Comparison of ENCODE assay signal across 25 cellular contexts in genomic region chr5:144857454-144857853, GRCh38.
"Had no signal": no experiment of that assay in that cellular context is flagged by ENCODE, and none has a peak within 500 bp of the region (broad histone marks: within the 10 kb centered on the region; RNA-seq: fewer than 3 reads in every experiment).

No MANE protein-coding gene starts in this region.

- H3K27me3 Mint-ChIP-seq: brain, type B pancreatic cell had no signal

- H3K9me3 Mint-ChIP-seq: activated T-helper 1 cell treated with anti-CD3 and anti-CD28 coated beads, Interleukin-12 subunit alpha, Interleukin-12 subunit beta, Interleukin-2, Interleukin-4 antibody, amounts not matched to agents 30 ng/mL and 10 ng/mL and 1 ng/mL, durations not matched to agents 14 hours and 24 hours and 36 hours; brain; type B pancreatic cell had no signal

- DNase-seq: activated CD4-positive, alpha-beta T cell treated with anti-CD3 and anti-CD28 coated beads, Interleukin-2, amount 50 U/mL, for 1 hour; activated CD4-positive, CD25-positive, alpha-beta regulatory T cell treated with anti-CD3 and anti-CD28 coated beads, Interleukin-2, amount 50 U/mL, for 72 hours; activated CD8-positive, alpha-beta T cell treated with anti-CD3 and anti-CD28 coated beads, Interleukin-2, amount 10 ng/mL, durations not matched to agents 7 days and 5 days; activated gamma-delta T cell; activated naive CD4-positive, alpha-beta T cell treated with anti-CD3 and anti-CD28 coated beads, Interleukin-2, amount 50 U/mL, for 16 hours; anterior cingulate cortex; caudate nucleus; dermis blood vessel endothelial cell; effector CD8-positive, alpha-beta T cell; erythroblast; foreskin fibroblast; left ventricle myocardium superior; mammary epithelial cell; mucosa of descending colon; retina; sigmoid colon; stimulated activated CD4-positive, alpha-beta T cell treated with anti-CD3 and anti-CD28 coated beads, Interleukin-2, amount 100 ng/mL, for 48 hours; stimulated activated CD8-positive, alpha-beta memory T cell treated with anti-CD3 and anti-CD28 coated beads, Interleukin-4, amount 100 ng/mL, for 48 hours; stimulated activated naive CD4-positive, alpha-beta T cell treated with Interleukin-2 at 50 U/mL for 16 hours; WERI-Rb-1 had no signal

- H3K9me3 ChIP-seq: mucosa of descending colon, sigmoid colon, thoracic aorta had no signal

- ATAC-seq: activated CD8-positive, alpha-beta T cell treated with anti-CD3 and anti-CD28 coated beads, Interleukin-2, amount 10 ng/mL, durations not matched to agents 7 days and 5 days; left ventricle myocardium superior; mucosa of descending colon had no signal

- H3K4me3 Mint-ChIP-seq: activated CD8-positive, alpha-beta T cell treated with anti-CD3 and anti-CD28 coated beads, Interleukin-2, amount 10 ng/mL, durations not matched to agents 7 days and 5 days; activated T-helper 1 cell treated with anti-CD3 and anti-CD28 coated beads, Interleukin-12 subunit alpha, Interleukin-12 subunit beta, Interleukin-2, Interleukin-4 antibody, amounts not matched to agents 30 ng/mL and 10 ng/mL and 1 ng/mL, durations not matched to agents 14 hours and 24 hours and 36 hours; brain; neural crest cell; type B pancreatic cell had no signal

- H3K36me3 Mint-ChIP-seq: brain, type B pancreatic cell had no signal

- H3K27ac ChIP-seq: sigmoid colon, thoracic aorta, WERI-Rb-1 had no signal

- H3K27ac Mint-ChIP-seq: activated CD8-positive, alpha-beta T cell treated with anti-CD3 and anti-CD28 coated beads, Interleukin-2, amount 10 ng/mL, durations not matched to agents 7 days and 5 days; activated T-helper 1 cell treated with anti-CD3 and anti-CD28 coated beads, Interleukin-12 subunit alpha, Interleukin-12 subunit beta, Interleukin-2, Interleukin-4 antibody, amounts not matched to agents 30 ng/mL and 10 ng/mL and 1 ng/mL, durations not matched to agents 14 hours and 24 hours and 36 hours; brain; type B pancreatic cell had no signal

- H3K36me3 ChIP-seq: sigmoid colon, thoracic aorta, WERI-Rb-1 had no signal

- H3K4me3 ChIP-seq: mucosa of descending colon, sigmoid colon, thoracic aorta had no signal

- H3K4me1 Mint-ChIP-seq: brain, neural crest cell had no signal

- H3K4me1 ChIP-seq: sigmoid colon had no signal
